11 cellular contexts compared by ENCODE assay signal in genomic region chr1:165875171-165875570, GRCh38. TPM values are rescaled to one million over a fixed set of nuclear protein-coding genes. Genes with fewer than 3 reads are reported as not detected.
DNase-seq lines count a peak whose midpoint lies in the region; ATAC-seq and TF ChIP-seq lines count a peak whose summit lies in the region.
"Had no signal": no experiment of that assay in that cellular context is flagged by ENCODE, and none has a peak within 500 bp of the region (broad histone marks: within the 10 kb centered on the region; RNA-seq: fewer than 3 reads in every experiment).

No MANE protein-coding gene starts in this region.

- H3K27me3 ChIP-seq in breast epithelium (no peaks in the 10 kb centered on the region), stomach (no peaks in the 10 kb centered on the region), GM23248 (replicated peaks; ENCODE audit: insufficient read depth) (no peaks in the 10 kb centered on the region)

- in situ Hi-C loops in GM23248 (cut with MboI), result no loop called here

- H3F3A ChIP-seq in GM23248 (ENCODE audit: insufficient read depth), result no peaks in the 10 kb centered on the region; the same call in 1 of the 2 replicates

- H3K9me3 Mint-ChIP-seq in activated T-cell treated with anti-CD3 and anti-CD28 coated beads, Interleukin-2, amount 50 U/mL, for 4 hours, result no peaks in the 10 kb centered on the region
- peaks cover 2% of the 10 kb centered on the region for H3K9me3 Mint-ChIP-seq in activated T-cell treated with anti-CD3 and anti-CD28 coated beads, Interleukin-2, amount 50 U/mL, for 24 hours

- H3K79me2 ChIP-seq in GM23248 (ENCODE audit: insufficient read depth), result peaks cover 100% of the 10 kb centered on the region

- H3K27me3 Mint-ChIP-seq in activated T-cell treated with anti-CD3 and anti-CD28 coated beads, Interleukin-2, amount 50 U/mL, for 4 hours (ENCODE audit: low read depth), result no peaks in the 10 kb centered on the region
- no peaks in the 10 kb centered on the region for H3K27me3 Mint-ChIP-seq in activated T-cell treated with anti-CD3 and anti-CD28 coated beads, Interleukin-2, amount 50 U/mL, for 24 hours

- H3K9me2 ChIP-seq in GM23248 (ENCODE audit: insufficient read depth), result no peaks in the 10 kb centered on the region

- TF ChIP-seq POLR2A in breast epithelium (IDR thresholded peaks at IDR 0.05) (no peak), stomach (IDR thresholded peaks at IDR 0.05) (no peak)

- peaks cover 5% of the 10 kb centered on the region for H3K36me3 Mint-ChIP-seq in activated T-cell treated with anti-CD3 and anti-CD28 coated beads, Interleukin-2, amount 50 U/mL, for 4 hours (ENCODE audit: insufficient read depth)
- peaks cover 25% of the 10 kb centered on the region for H3K36me3 Mint-ChIP-seq in activated T-cell treated with anti-CD3 and anti-CD28 coated beads, Interleukin-2, amount 50 U/mL, for 24 hours (ENCODE audit: low read depth)

- H3K9me3 ChIP-seq in breast epithelium (no peaks in the 10 kb centered on the region), stomach (no peaks in the 10 kb centered on the region), GM23248 (ENCODE audit: low read depth) (no peaks in the 10 kb centered on the region)

- H3K4me2 ChIP-seq in GM23248 (ENCODE audit: unreplicated experiment), result no peak overlapping the region

- intact Hi-C loops in breast epithelium (cut with DNase I; ENCODE audit: low total_unique reads), result no loop called here
- intact Hi-C loops in stomach (cut with DNase I; ENCODE audit: low total_unique reads), result no loop called here

- H3K9ac ChIP-seq in GM23248, result no peak overlapping the region

- H4K20me1 ChIP-seq in GM23248 (ENCODE audit: insufficient read depth), result peaks cover 7% of the 10 kb centered on the region; the same call in 1 of the 2 replicates

- no peak overlapping the region for H3K27ac Mint-ChIP-seq in activated T-cell treated with anti-CD3 and anti-CD28 coated beads, Interleukin-2, amount 50 U/mL, for 24 hours

- H3K4me1 ChIP-seq in breast epithelium, result peaks cover 0 to 6% of the 10 kb centered on the region in 2 donors
- H3K4me1 ChIP-seq in stomach, result peaks cover 0 to 58% (median 35%) of the 10 kb centered on the region in 4 donors
- H3K4me1 ChIP-seq in GM23248 (ENCODE audit: insufficient read depth), result 0 out of 2 replicates have a peak, but pooled peaks cover 6% of the 10 kb centered on the region

- TF ChIP-seq CTCF in breast epithelium (IDR thresholded peaks at IDR 0.05) (no peak), stomach (IDR thresholded peaks at IDR 0.05) (no peak)

- peak overlapping the region; percentile 62 to 65 for H3K27ac ChIP-seq in breast epithelium
- H3K27ac ChIP-seq in stomach, result peak overlapping the region; percentile 73 to 88 (median 80)
- no peak overlapping the region for H3K27ac ChIP-seq in GM23248
- H3K27ac ChIP-seq: SK-N-MC had no signal

- ATAC-seq in activated T-cell treated with anti-CD3 and anti-CD28 coated beads, Interleukin-2, amount 50 U/mL, for 4 hours, result peak; percentile 38 to 46
- ATAC-seq in HG03378 (IDR thresholded peaks at IDR 0.05; ENCODE audit: unreplicated experiment), result peak; percentile 36

- peak overlapping the region in 1 of 3 donors; percentile 4 for H3K4me3 ChIP-seq in breast epithelium
- H3K4me3 ChIP-seq in stomach, result peak overlapping the region in 1 of 4 donors; percentile 2
- H3K4me3 ChIP-seq in GM23248, result no peak overlapping the region
- H3K4me3 ChIP-seq: SK-N-MC had no signal

- no peak overlapping the region for H2AFZ ChIP-seq in GM23248

- no peak for DNase-seq in activated T-cell treated with anti-CD3 and anti-CD28 coated beads, Interleukin-2, amount 50 U/mL, for 4 hours
- DNase-seq in activated T-cell treated with anti-CD3 and anti-CD28 coated beads, Interleukin-2, amount 50 U/mL, for 24 hours, result no peak
- DNase-seq in breast epithelium (ENCODE audit: low spot score in 2 of 2) (no peak), stomach (peak; percentile 59), C1 segment of cervical spinal cord (lab: John Stamatoyannopoulos, UW) (no peak), GM23248 (no peak), cerebellum (ENCODE audit: low spot score) (no peak)
- DNase-seq: caudate nucleus, foreskin fibroblast had no signal

- H3K4me1 Mint-ChIP-seq in activated T-cell treated with anti-CD3 and anti-CD28 coated beads, Interleukin-2, amount 50 U/mL, for 4 hours (ENCODE audit: low read depth), result peaks cover 48% of the 10 kb centered on the region
- peaks cover 64% of the 10 kb centered on the region for H3K4me1 Mint-ChIP-seq in activated T-cell treated with anti-CD3 and anti-CD28 coated beads, Interleukin-2, amount 50 U/mL, for 24 hours (ENCODE audit: low read depth)

- WGBS in stomach, 5 donors, result 21 to 43% (median 26%) methylated on average over 3 of the region's 3 CpGs
- WGBS in GM23248 (ENCODE audit: low coverage in 1 of 2, low lambda C conversion rate in 2 of 2, missing lambda C conversion rate in 2 of 2), 2 experiments, result 86 to 96% methylated on average over 3 of the region's 3 CpGs

- H3K36me3 ChIP-seq in breast epithelium, result no peaks in the 10 kb centered on the region
- no peaks in the 10 kb centered on the region for H3K36me3 ChIP-seq in stomach
- H3K36me3 ChIP-seq in GM23248 (ENCODE audit: low read depth), result peaks cover 4% of the 10 kb centered on the region; the same call in 1 of the 2 replicates

- no peak overlapping the region for H3K4me3 Mint-ChIP-seq in activated T-cell treated with anti-CD3 and anti-CD28 coated beads, Interleukin-2, amount 50 U/mL, for 4 hours
- H3K4me3 Mint-ChIP-seq in activated T-cell treated with anti-CD3 and anti-CD28 coated beads, Interleukin-2, amount 50 U/mL, for 24 hours, result no peak overlapping the region

- TF ChIP-seq EP300 in stomach (IDR thresholded peaks at IDR 0.05), result no peak

RNA-seq across cellular contexts. Expression of gene UCK2, which starts 47.8 kb away (rescaled TPM):
- total RNA-seq in activated T-cell treated with anti-CD3 and anti-CD28 coated beads, Interleukin-2, amount 50 U/mL, for 4 hours, result 100 to 1,000 TPM; 106 to 128 (median 122) TPM
- total RNA-seq in breast epithelium (10 to 100 TPM; 13.6 to 51.1 (median 45.9) TPM), stomach (10 to 100 TPM; 12.3 to 72.8 (median 40.4) TPM), cerebellum (54.1 TPM)
- polyA plus RNA-seq in stomach (10 to 100 TPM; 16.5 to 21.5 (median 20.5) TPM), GM23248 (2016; fragmentation: Nextera tagmentation; extraction: Ambion mirVana) (75.1 and 78.2 TPM in 2 replicates)
- total RNA-seq in GM23248 (2014; rRNA removed; shearing (Covaris generic)), result 75.4 and 81.9 TPM in 2 replicates
